In genomic region chr9:126613656-126614055, GRCh38 we compare ENCODE assay signal across 8 cellular contexts. TPM values are rescaled to one million over a fixed set of nuclear protein-coding genes. Genes with fewer than 3 reads are reported as not detected.
DNase-seq lines count a peak whose midpoint lies in the region; ATAC-seq and TF ChIP-seq lines count a peak whose summit lies in the region.

Gene LMX1B, plus strand, starts transcription at chr9:126613928. Its CDS starts 522 bp downstream, at chr9:126614450.

- H3K27me3 Mint-ChIP-seq in naive B cell: peaks cover 47 to 77% (median 75%) of the 10 kb centered on the region in 3 donors

- H3K4me3 Mint-ChIP-seq in naive B cell: peak within 1 kb of the TSS; percentile 73 to 90 (median 83)

- H3K4me3 ChIP-seq in choroid plexus epithelial cell (ENCODE audit: low read depth, low read length): no peak within 1 kb of the TSS

- ATAC-seq in naive B cell (ENCODE audit: low read depth in 2 of 2): no peak
- ATAC-seq in GM19328 (IDR thresholded peaks at IDR 0.05; ENCODE audit: unreplicated experiment): no peak
- no peak for ATAC-seq in GM18858 (IDR thresholded peaks at IDR 0.05; ENCODE audit: unreplicated experiment)

- DNase-seq in COR-L47 (lab: John Stamatoyannopoulos, UW): peak; percentile 32
- DNase-seq in LHCN-M2 (ENCODE audit: low read depth): peak; percentile 10
- DNase-seq in choroid plexus epithelial cell (ENCODE audit: low read depth): peak; percentile 20
- no peak for DNase-seq in naive B cell
- no peak for DNase-seq in activated effector memory CD4-positive, alpha-beta T cell treated with anti-CD3 and anti-CD28 coated beads, Interleukin-2, amount 50 U/mL, for 16 hours
- no peak for DNase-seq in mucosa of gallbladder (ENCODE audit: low spot score)

- no peaks in the 10 kb centered on the region for H3K36me3 Mint-ChIP-seq in naive B cell

- peaks cover 0 to 1% (median 0%) of the 10 kb centered on the region in 7 donors for H3K9me3 Mint-ChIP-seq in naive B cell

- peaks cover 19 to 49% (median 36%) of the 10 kb centered on the region in 3 donors for H3K4me1 Mint-ChIP-seq in naive B cell

- TF ChIP-seq CTCF in choroid plexus epithelial cell (conservative IDR thresholded peaks at IDR 0.05; ENCODE audit: low read depth, low read length): no peak

- peak within 1 kb of the TSS in 5 of 6 donors; percentile 21 to 66 (median 60) for H3K27ac Mint-ChIP-seq in naive B cell

RNA-seq across cellular contexts. Expression of gene LMX1B, which starts in this region (rescaled TPM):
- total RNA-seq in LHCN-M2 (2014; rRNA removed) (not detected in 2 replicates), mucosa of gallbladder (0.17 TPM)
- not detected for polyA plus RNA-seq in LHCN-M2 (2012)
- polyA plus RNA-seq in naive B cell (ENCODE audit: low read depth in 6 of 6): not detected

Comparison
In these comparisons a context has a peak if more than half of its experiments do, and no peak if none do; other contexts are left out.
1. Peak in DNase-seq in LHCN-M2; RNA of the gene not detected or under 1 TPM.
2. DNase-seq: peak in COR-L47 (single experiment) and choroid plexus epithelial cell (single experiment); none in naive B cell (single experiment), activated effector memory CD4-positive, alpha-beta T cell treated with anti-CD3 and anti-CD28 coated beads, Interleukin-2, amount 50 U/mL, for 16 hours (single experiment) and mucosa of gallbladder (single experiment).